In the genomic region with DNA sequence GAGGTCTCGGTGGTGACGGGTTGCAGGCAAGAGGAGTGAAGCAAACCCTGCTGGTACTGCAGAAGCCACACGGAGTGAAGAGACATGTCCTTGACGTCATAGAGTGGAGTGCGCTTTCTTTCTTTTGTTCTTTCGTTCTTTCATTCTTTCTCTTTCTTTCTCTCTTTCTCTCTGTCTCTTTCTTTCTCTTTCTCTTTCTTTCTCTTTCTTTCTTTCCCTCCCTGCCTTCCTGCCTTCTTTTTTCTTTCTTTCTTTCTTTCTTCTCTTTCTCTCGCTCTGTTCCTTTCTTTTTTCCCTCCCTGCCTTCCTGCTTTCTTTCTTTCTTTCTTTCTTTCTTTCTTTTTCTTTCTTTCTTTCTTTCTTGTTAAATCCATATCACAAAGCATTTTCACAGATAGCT, we compare ENCODE assay signal across 16 cellular contexts.
"Had no signal": no experiment of that assay in that cellular context is flagged by ENCODE, and none has a peak within 500 bp of the region (broad histone marks: within the 10 kb centered on the region; RNA-seq: fewer than 3 reads in every experiment).

No MANE protein-coding gene starts in this region.

- ATAC-seq: activated CD4-positive, CD25-positive, alpha-beta regulatory T cell treated with anti-CD3 and anti-CD28 coated beads, Interleukin-2, amount 50 U/mL, for 24 hours; left lung; naive thymus-derived CD4-positive, alpha-beta T cell; right lobe of liver had no signal

- H3K36me3 ChIP-seq: adrenal gland, cardiac muscle cell, esophagus muscularis mucosa, left lung, right lobe of liver had no signal

- H3K27ac Mint-ChIP-seq: activated naive CD4-positive, alpha-beta T cell treated with anti-CD3 and anti-CD28 coated beads, Interleukin-2, amount 50 U/mL, for 24 hours had no signal

- H3K27me3 ChIP-seq: adrenal gland, cardiac muscle cell, esophagus muscularis mucosa, left lung, right lobe of liver had no signal

- H3K4me3 Mint-ChIP-seq: activated naive CD4-positive, alpha-beta T cell treated with anti-CD3 and anti-CD28 coated beads, Interleukin-2, amount 50 U/mL, for 24 hours; naive thymus-derived CD4-positive, alpha-beta T cell had no signal

- H3K4me2 ChIP-seq: smooth muscle cell had no signal

- H3K4me3 ChIP-seq: adrenal gland, cardiac muscle cell, esophagus muscularis mucosa, left lung, right lobe of liver, smooth muscle cell had no signal

- H3K9me3 Mint-ChIP-seq: activated naive CD4-positive, alpha-beta T cell treated with anti-CD3 and anti-CD28 coated beads, Interleukin-2, amount 50 U/mL, for 24 hours; naive thymus-derived CD4-positive, alpha-beta T cell had no signal

- DNase-seq: activated effector memory CD4-positive, alpha-beta T cell treated with anti-CD3 and anti-CD28 coated beads, Interleukin-2, amount 50 U/mL, for 16 hours; adrenal gland; hypothalamus; kidney; left lung; mammary epithelial cell; naive thymus-derived CD4-positive, alpha-beta T cell; right lobe of liver; stimulated activated CD4-positive, alpha-beta T cell treated with anti-CD3 and anti-CD28 coated beads, Interleukin-4, amount 100 ng/mL, for 4 hours; stimulated activated CD8-positive, alpha-beta memory T cell treated with anti-CD3 and anti-CD28 coated beads, Interleukin-4, amount 100 ng/mL, for 48 hours; T-helper 9 cell had no signal

- H3K27me3 Mint-ChIP-seq: activated naive CD4-positive, alpha-beta T cell treated with anti-CD3 and anti-CD28 coated beads, Interleukin-2, amount 50 U/mL, for 24 hours had no signal

- H3K27ac ChIP-seq: adrenal gland, cardiac muscle cell, left lung, right lobe of liver had no signal

- H3K36me3 Mint-ChIP-seq: activated naive CD4-positive, alpha-beta T cell treated with anti-CD3 and anti-CD28 coated beads, Interleukin-2, amount 50 U/mL, for 24 hours had no signal

- H3K9me3 ChIP-seq: adrenal gland, esophagus muscularis mucosa, left lung, right lobe of liver had no signal
